Comparison of ENCODE assay signal across 10 cellular contexts in genomic region chr1:31472311-31472637, GRCh38. TPM values are rescaled to one million over a fixed set of nuclear protein-coding genes. Genes with fewer than 3 reads are reported as not detected.
DNase-seq lines count a peak whose midpoint lies in the region; ATAC-seq and TF ChIP-seq lines count a peak whose summit lies in the region.
"Not testable (repeated sequence)": the region's sequence is repeated elsewhere in the genome, so short reads cannot be mapped to it uniquely, and the experiment has no call there.
"Had no signal": no experiment of that assay in that cellular context is flagged by ENCODE, and none has a peak within 500 bp of the region (broad histone marks: within the 10 kb centered on the region; RNA-seq: fewer than 3 reads in every experiment).

No MANE protein-coding gene starts in this region.

- not testable (repeated sequence) for H3K9ac ChIP-seq in Karpas-422 (ENCODE audit: low read length); PC-3 (ENCODE audit: low read length); trophoblast cell (ENCODE audit: low read length)

- not testable (repeated sequence) for H3K23ac ChIP-seq in trophoblast cell (ENCODE audit: low read length)

- H3K9me2 ChIP-seq in Karpas-422 (replicated peaks; ENCODE audit: insufficient read depth, low read length); PC-3 (replicated peaks; ENCODE audit: low read length): not testable (repeated sequence)

- peak overlapping the region; percentile 74 for H3K14ac ChIP-seq in trophoblast cell (ENCODE audit: low read length)

- peak; percentile 38 for DNase-seq in DMS53 (lab: John Stamatoyannopoulos, UW)
- DNase-seq in Karpas-422 = peak; percentile 50
- DNase-seq in PC-3; MCF 10A (ENCODE audit: unreplicated experiment); left colon; trophoblast cell: not testable (repeated sequence)

- peak overlapping the region; percentile 43 for H2BK120ac ChIP-seq in trophoblast cell (ENCODE audit: insufficient read depth, low read length, poor library complexity)

- not testable (repeated sequence) for H2AK5ac ChIP-seq in trophoblast cell (ENCODE audit: low read length)

- H3K79me2 ChIP-seq in Karpas-422 (ENCODE audit: low read length); PC-3 (ENCODE audit: low read length); trophoblast cell (ENCODE audit: control insufficient read depth, insufficient read depth, low read length, poor library complexity): not testable (repeated sequence)

- H3K36me3 ChIP-seq in Karpas-422 (ENCODE audit: insufficient read depth, low read length); PC-3 (ENCODE audit: low read depth, low read length); esophagus (ENCODE audit: control insufficient read depth in 2 of 2, insufficient read depth in 2 of 2, low read length in 1 of 2); trophoblast cell (ENCODE audit: control insufficient read depth in 1 of 2, insufficient read depth in 2 of 2, low read length in 2 of 2); urinary bladder (ENCODE audit: insufficient read depth): not testable (repeated sequence)

- H4K8ac ChIP-seq in trophoblast cell (ENCODE audit: low read depth, low read length) = not testable (repeated sequence)

- not testable (repeated sequence) for H3K9me3 Mint-ChIP-seq in MCF 10A (ENCODE audit: unreplicated experiment)

- not testable (repeated sequence) for H3K4me3 Mint-ChIP-seq in MCF 10A (ENCODE audit: unreplicated experiment)

- not testable (repeated sequence) for H3K4me3 ChIP-seq in Karpas-422 (ENCODE audit: low read length); PC-3 (ENCODE audit: low read length); esophagus (ENCODE audit: low read depth in 1 of 2, low read length in 2 of 2); trophoblast cell (ENCODE audit: low read depth, low read length); urinary bladder (ENCODE audit: low read depth, low read length)

- TF ChIP-seq CTCF in PC-3 (conservative IDR thresholded peaks at IDR 0.05; ENCODE audit: low read depth, low read length); MCF 10A (IDR thresholded peaks at IDR 0.05; ENCODE audit: unreplicated experiment): not testable (repeated sequence)

- H4K12ac ChIP-seq in trophoblast cell (ENCODE audit: low read depth, low read length) = not testable (repeated sequence)

- not testable (repeated sequence) for BruUV-seq in PC-3 (replicated peaks; lab: Mats Ljungman, UMichigan); MCF 10A (replicated peaks; lab: Mats Ljungman, UMichigan)

- peaks cover 16% of the 10 kb centered on the region for H3K4me1 Mint-ChIP-seq in MCF 10A (ENCODE audit: insufficient read depth, unreplicated experiment)

- 65 to 68% methylated on average over 3 of the region's 3 CpGs for WGBS in esophagus, 2 donors
- WGBS in trophoblast cell (ENCODE audit: extremely low coverage, insufficient coverage, insufficient read length) = no CpG with 5 or more reads among the region's 3 CpGs
- 75% methylated on average over 3 of the region's 3 CpGs for WGBS in urinary bladder

- peak overlapping the region; percentile 47 for H4K91ac ChIP-seq in trophoblast cell (ENCODE audit: low read depth, low read length)

- CTCF ChIA-PET in PC-3 (lab: Charles Lee) = interaction anchor here (0.6 kb wide), 1 partner anchor 13 kb away, joined by 4 read pairs; no protein-coding TSS in a partner anchor
- CTCF ChIA-PET in MCF 10A (lab: Yijun Ruan, JAX) = interaction anchor here (0.6 to 1.4 kb wide), 2 partner anchors 63 to 77 kb away, joined by 4 to 5 read pairs; no protein-coding TSS in a partner anchor

- H3K18ac ChIP-seq in trophoblast cell (ENCODE audit: low read length) = peak overlapping the region; percentile 45

- H3K4me1 ChIP-seq in Karpas-422 (ENCODE audit: low read length) (peaks cover 11% of the 10 kb centered on the region), PC-3 (ENCODE audit: insufficient read depth, low read length) (peaks cover 21% of the 10 kb centered on the region)
- H3K4me1 ChIP-seq in esophagus (ENCODE audit: control insufficient read depth in 2 of 2, insufficient read depth in 2 of 2, low read length in 1 of 2); trophoblast cell (ENCODE audit: control insufficient read depth in 1 of 2, insufficient read depth in 2 of 2, low read length in 2 of 2); urinary bladder (ENCODE audit: insufficient read depth): not testable (repeated sequence)

- H3K36me3 Mint-ChIP-seq in MCF 10A (ENCODE audit: insufficient read depth, unreplicated experiment) = not testable (repeated sequence)

- H3K27ac ChIP-seq in Karpas-422 (ENCODE audit: low read length); trophoblast cell (ENCODE audit: low read depth, low read length): not testable (repeated sequence)
- H3K27ac ChIP-seq in PC-3 (ENCODE audit: low read length) (peak overlapping the region; percentile 64), esophagus (ENCODE audit: low read depth in 2 of 2, low read length in 1 of 2) (peak overlapping the region; percentile 47 to 75), urinary bladder (ENCODE audit: low read depth) (peak overlapping the region; percentile 38)

- H3K4me2 ChIP-seq in Karpas-422 (ENCODE audit: low read depth, low read length, poor library complexity, severe bottlenecking); trophoblast cell (ENCODE audit: low read length): not testable (repeated sequence)
- peak overlapping the region; percentile 41 for H3K4me2 ChIP-seq in PC-3 (ENCODE audit: low read length)

- not testable (repeated sequence) for H3K9me3 ChIP-seq in Karpas-422 (ENCODE audit: low read length); PC-3 (ENCODE audit: low read length); esophagus (ENCODE audit: control insufficient read depth in 2 of 2, insufficient read depth in 1 of 2, low read depth in 1 of 2, low read length in 1 of 2); trophoblast cell (ENCODE audit: insufficient read depth, low read depth, low read length)

- H3F3A ChIP-seq in PC-3 (ENCODE audit: low read length, unreplicated experiment) = not testable (repeated sequence)

- H2BK12ac ChIP-seq in trophoblast cell (ENCODE audit: low read length) = peak overlapping the region; percentile 40

- not testable (repeated sequence) for H4K20me1 ChIP-seq in Karpas-422 (ENCODE audit: insufficient read depth, low read depth, low read length); PC-3 (ENCODE audit: low read length)

- H3K4ac ChIP-seq in trophoblast cell (ENCODE audit: low read depth, low read length) = not testable (repeated sequence)

- intact Hi-C loops in PC-3 (cut with micrococcal nuclease); MCF 10A (cut with micrococcal nuclease); left colon (cut with DNase I, micrococcal nuclease): not testable (repeated sequence)

- not testable (repeated sequence) for H3K27me3 ChIP-seq in Karpas-422 (ENCODE audit: low read length); PC-3 (ENCODE audit: low read length); esophagus (ENCODE audit: control insufficient read depth in 1 of 2, insufficient read depth in 2 of 2, low read length in 2 of 2); trophoblast cell (ENCODE audit: insufficient read depth, low read length)

- H3K27me3 Mint-ChIP-seq in MCF 10A (ENCODE audit: insufficient read depth, unreplicated experiment) = not testable (repeated sequence)

- H3K27ac Mint-ChIP-seq in MCF 10A (ENCODE audit: low read depth, unreplicated experiment) = peak overlapping the region; percentile 46

- H3K79me1 ChIP-seq in trophoblast cell (ENCODE audit: low read length) = not testable (repeated sequence)

- ATAC-seq in PC-3 = not testable (repeated sequence)
- ATAC-seq in left colon = peak; percentile 67

- H2BK5ac ChIP-seq in trophoblast cell (ENCODE audit: low read depth, low read length, poor library complexity) = peak overlapping the region; percentile 56

- POLR2A ChIA-PET in PC-3 (lab: Charles Lee; ENCODE audit: unreplicated experiment) (interaction anchor here (0.7 kb wide), 1 partner anchor 104 kb away, joined by 3 read pairs; the partner anchor contains the start of gene TINAGL1), MCF 10A (lab: Yijun Ruan, JAX) (interaction anchor here (0.6 to 2.5 kb wide), 3 partner anchors 10 to 500 kb away, joined by 3 to 8 read pairs (median 3); no protein-coding TSS in a partner anchor)

- H2AFZ ChIP-seq in Karpas-422 (ENCODE audit: low read length) = peak overlapping the region; percentile 78
- H2AFZ ChIP-seq in PC-3 (ENCODE audit: low read length); trophoblast cell (ENCODE audit: insufficient read depth, low read length, poor library complexity): not testable (repeated sequence)

RNA-seq across cellular contexts. Expression of gene SERINC2, which starts 59.3 kb away (rescaled TPM):
- total RNA-seq in Karpas-422 (2014; rRNA removed; shearing (Covaris generic); ENCODE audit: low replicate concordance) = 2.7 and 3.2 TPM in 2 replicates
- total RNA-seq in PC-3 (2014; rRNA removed) = 44.6 and 51.5 TPM in 2 replicates
- total RNA-seq in MCF 10A (2022) = 117 and 140 TPM in 2 replicates
- polyA plus RNA-seq in esophagus = 100 to 1,000 TPM in 1 of 2 donors, 10 to 100 TPM in 1; 84.2 to 119 TPM
- total RNA-seq in left colon = 100 to 1,000 TPM; 274 to 381 TPM
- 70.9 and 79.7 TPM in 2 replicates for polyA plus RNA-seq in trophoblast cell (2013)
- total RNA-seq in urinary bladder = 8.9 TPM
- polyA plus RNA-seq in urinary bladder = 43.3 TPM
- polyA plus RNA-seq: CD8-positive, alpha-beta memory T cell; IgD-negative memory B cell had no signal
